ENCODE assay signal across 1 cellular context in the genomic region with DNA sequence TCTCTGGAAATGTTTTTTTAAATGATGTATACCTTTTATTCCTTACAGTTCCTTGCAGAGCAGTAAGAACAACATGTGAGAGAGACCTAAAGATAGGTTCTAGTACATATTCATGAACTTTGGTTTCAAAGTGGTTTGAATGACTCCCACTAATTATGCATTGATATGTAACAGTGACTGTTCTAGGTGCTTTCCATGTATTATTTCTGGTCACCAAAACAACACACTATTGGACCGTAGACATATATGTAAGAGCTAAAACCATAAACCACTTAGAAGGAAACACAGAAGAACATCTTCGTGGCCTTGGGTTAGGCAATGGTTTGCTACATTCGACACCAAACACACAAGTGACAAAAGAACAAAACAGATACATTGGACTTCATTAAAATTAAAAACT.
TF ChIP-seq lines count a peak whose summit lies in the region.

No MANE protein-coding gene starts in this region.

TF ChIP-seq in GM12878, 131 proteins besides CTCF, POLR2A, EP300 and RAD21 (continued from another document):
- TF ChIP-seq, protein P1, sequence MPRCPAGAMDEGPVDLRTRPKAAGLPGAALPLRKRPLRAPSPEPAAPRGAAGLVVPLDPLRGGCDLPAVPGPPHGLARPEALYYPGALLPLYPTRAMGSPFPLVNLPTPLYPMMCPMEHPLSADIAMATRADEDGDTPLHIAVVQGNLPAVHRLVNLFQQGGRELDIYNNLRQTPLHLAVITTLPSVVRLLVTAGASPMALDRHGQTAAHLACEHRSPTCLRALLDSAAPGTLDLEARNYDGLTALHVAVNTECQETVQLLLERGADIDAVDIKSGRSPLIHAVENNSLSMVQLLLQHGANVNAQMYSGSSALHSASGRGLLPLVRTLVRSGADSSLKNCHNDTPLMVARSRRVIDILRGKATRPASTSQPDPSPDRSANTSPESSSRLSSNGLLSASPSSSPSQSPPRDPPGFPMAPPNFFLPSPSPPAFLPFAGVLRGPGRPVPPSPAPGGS (IDR thresholded peaks at IDR 0.05; ENCODE audit: borderline replicate concordance, insufficient read depth, low read depth, low read length, poor library complexity, severe bottlenecking), result no peak
- TF ChIP-seq SMC3 (IDR thresholded peaks at IDR 0.05; ENCODE audit: borderline replicate concordance, low read length), result no peak
- no peak for TF ChIP-seq ZBTB40 (IDR thresholded peaks at IDR 0.05; ENCODE audit: borderline replicate concordance)
- TF ChIP-seq JUNB (IDR thresholded peaks at IDR 0.05), result no peak
- TF ChIP-seq RELB (IDR thresholded peaks at IDR 0.05; ENCODE audit: low read depth), result peak; percentile 65
